28 cellular contexts compared by ENCODE assay signal in the genomic region with DNA sequence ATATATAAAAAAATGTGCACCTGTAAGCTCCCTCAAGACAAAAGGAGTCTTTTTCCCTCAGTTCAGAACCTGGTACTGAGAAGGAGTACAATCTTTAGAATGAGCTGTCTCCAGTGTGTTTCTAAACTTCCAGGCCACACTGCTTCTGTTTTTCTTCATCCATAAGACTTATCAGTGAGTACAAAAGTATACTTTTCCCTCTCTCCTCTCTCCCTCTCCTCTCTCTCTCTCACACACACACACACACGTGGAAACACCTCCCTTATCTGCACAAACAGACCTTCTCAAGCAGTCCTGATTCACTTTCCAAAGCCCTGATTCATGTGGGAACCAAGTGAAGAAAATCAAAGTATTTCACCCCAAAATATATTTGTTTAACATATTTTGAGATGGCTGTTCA.
"Had no signal": no experiment of that assay in that cellular context is flagged by ENCODE, and none has a peak within 500 bp of the region (broad histone marks: within the 10 kb centered on the region; RNA-seq: fewer than 3 reads in every experiment).

No MANE protein-coding gene starts in this region.

- DNase-seq: activated CD4-positive, alpha-beta memory T cell treated with anti-CD3 and anti-CD28 coated beads for 36 hours; activated CD4-positive, alpha-beta T cell treated with anti-CD3 and anti-CD28 coated beads for 48 hours; activated CD4-positive, CD25-positive, alpha-beta regulatory T cell treated with anti-CD3 and anti-CD28 coated beads, Interleukin-2, amount 50 U/mL, for 72 hours; activated CD8-positive, alpha-beta memory T cell treated with anti-CD3 and anti-CD28 coated beads for 24 hours; activated gamma-delta T cell treated with Interleukin-2 at 50 U/mL for 16 hours; activated naive CD4-positive, alpha-beta T cell treated with anti-CD3 and anti-CD28 coated beads, Interleukin-2, amount 10 ng/mL, durations not matched to agents 7 days and 5 days; activated naive CD8-positive, alpha-beta T cell treated with anti-CD3 and anti-CD28 coated beads for 36 hours; activated T-cell treated with anti-CD3 and anti-CD28 coated beads, Interleukin-2, amount 50 U/mL, for 4 hours; anterior cingulate cortex; KG1; NCI-H1048; NCI-H146; NCI-H187 treated with DMSO at 0.1 percent for 48 hours; NCI-H2081 treated with DMSO at 0.1 percent for 48 hours; NCI-H2171 treated with DMSO at 0.1 percent for 48 hours; NCI-H510A treated with DMSO at 0.1 percent for 48 hours; NCI-H69; PC-3; SHP77; T-helper 17 cell; T-helper 9 cell had no signal

- H3K4me1 Mint-ChIP-seq: activated naive CD4-positive, alpha-beta T cell treated with anti-CD3 and anti-CD28 coated beads, Interleukin-2, amount 10 ng/mL, durations not matched to agents 7 days and 5 days; activated naive CD8-positive, alpha-beta T cell treated with anti-CD3 and anti-CD28 coated beads for 36 hours; central memory CD8-positive, alpha-beta T cell; T-helper 17 cell had no signal

- H3K27ac Mint-ChIP-seq: activated CD4-positive, alpha-beta memory T cell treated with anti-CD3 and anti-CD28 coated beads for 36 hours; activated naive CD4-positive, alpha-beta T cell treated with anti-CD3 and anti-CD28 coated beads, Interleukin-2, amount 10 ng/mL, durations not matched to agents 7 days and 5 days; activated naive CD8-positive, alpha-beta T cell treated with anti-CD3 and anti-CD28 coated beads for 36 hours; IgD-negative memory B cell; T-helper 17 cell had no signal

- H3K27me3 ChIP-seq: SJSA1 had no signal

- H3K9me3 Mint-ChIP-seq: activated CD4-positive, alpha-beta memory T cell treated with anti-CD3 and anti-CD28 coated beads for 36 hours; activated naive CD4-positive, alpha-beta T cell treated with anti-CD3 and anti-CD28 coated beads, Interleukin-2, amount 10 ng/mL, durations not matched to agents 7 days and 5 days; activated naive CD8-positive, alpha-beta T cell treated with anti-CD3 and anti-CD28 coated beads for 36 hours; activated T-cell treated with anti-CD3 and anti-CD28 coated beads, Interleukin-2, amount 50 U/mL, for 4 hours; central memory CD8-positive, alpha-beta T cell had no signal

- ATAC-seq: activated T-cell treated with anti-CD3 and anti-CD28 coated beads, Interleukin-2, amount 50 U/mL, for 4 hours; PC-3; SK-N-SH treated with all-trans-retinoic acid at 6 μM for 48 hours; T-helper 17 cell had no signal

- H3K4me3 Mint-ChIP-seq: activated CD4-positive, alpha-beta memory T cell treated with anti-CD3 and anti-CD28 coated beads for 36 hours; activated naive CD4-positive, alpha-beta T cell treated with anti-CD3 and anti-CD28 coated beads, Interleukin-2, amount 10 ng/mL, durations not matched to agents 7 days and 5 days; activated naive CD8-positive, alpha-beta T cell treated with anti-CD3 and anti-CD28 coated beads for 36 hours; activated T-cell treated with anti-CD3 and anti-CD28 coated beads, Interleukin-2, amount 50 U/mL, for 4 hours; central memory CD8-positive, alpha-beta T cell; IgD-negative memory B cell; T-helper 17 cell had no signal

- H3K4me1 ChIP-seq: breast epithelium, SJSA1 had no signal

- H3K36me3 ChIP-seq: breast epithelium, SJSA1 had no signal

- H3K4me3 ChIP-seq: breast epithelium, SJSA1 had no signal

- H3K9me3 ChIP-seq: breast epithelium, SJSA1 had no signal

- H3K36me3 Mint-ChIP-seq: activated CD4-positive, alpha-beta memory T cell treated with anti-CD3 and anti-CD28 coated beads for 36 hours; activated naive CD4-positive, alpha-beta T cell treated with anti-CD3 and anti-CD28 coated beads, Interleukin-2, amount 10 ng/mL, durations not matched to agents 7 days and 5 days; activated naive CD8-positive, alpha-beta T cell treated with anti-CD3 and anti-CD28 coated beads for 36 hours; IgD-negative memory B cell had no signal

- FAIRE-seq: RCC 7860, TTC549 had no signal

- H3K27me3 Mint-ChIP-seq: activated naive CD4-positive, alpha-beta T cell treated with anti-CD3 and anti-CD28 coated beads, Interleukin-2, amount 10 ng/mL, durations not matched to agents 7 days and 5 days had no signal

- H3K27ac ChIP-seq: breast epithelium, SJSA1 had no signal
